In genomic region chr3:25789596-25790556, GRCh38 we compare ENCODE assay signal across 8 cellular contexts. TPM values are rescaled to one million over a fixed set of nuclear protein-coding genes. Genes with fewer than 3 reads are reported as not detected.
A peak's percentile ranks its signal among the peaks of the same experiment; 100 is the strongest.
DNase-seq lines count a peak whose midpoint lies in the region; ATAC-seq and TF ChIP-seq lines count a peak whose summit lies in the region.

TSS of gene OXSM (plus strand) at chr3:25790090. CDS start at chr3:25791021, 931 bp downstream.

- ATAC-seq in HG02623 (IDR thresholded peaks at IDR 0.05; ENCODE audit: unreplicated experiment) (peak; percentile 90), thoracic aorta (ENCODE audit: insufficient number of reproducible peaks, low FRiP score, low read depth) (peak; percentile 95)
- ATAC-seq in activated naive CD4-positive, alpha-beta T cell treated with anti-CD3 and anti-CD28 coated beads, Interleukin-2, amount 50 U/mL, for 72 hours: peak; percentile 91 to 97

- H3K4me2 ChIP-seq in osteoblast (ENCODE audit: insufficient read depth, low read length): peak within 1 kb of the TSS; percentile 95

- peak within 1 kb of the TSS; percentile 98 to 99 for H3K27ac Mint-ChIP-seq in activated naive CD4-positive, alpha-beta T cell treated with anti-CD3 and anti-CD28 coated beads, Interleukin-2, amount 50 U/mL, for 72 hours

- intact Hi-C loops in head of caudate nucleus (cut with DNase I): loop anchor here (10.0 kb wide), 1 partner anchor 65 kb away; no protein-coding TSS in a partner anchor

- no peaks in the 10 kb centered on the region for H3K9me3 ChIP-seq in osteoblast (ENCODE audit: low read depth, low read length)
- no peaks in the 10 kb centered on the region for H3K9me3 ChIP-seq in thoracic aorta

- DNase-seq in GM10266 (ENCODE audit: extremely low spot score): peak; percentile 85
- DNase-seq in NCI-H1105 (lab: John Stamatoyannopoulos, UW): peak; percentile 75
- DNase-seq in SKM-1 treated with dmso at 0.1 percent for 144 hours (lab: John Stamatoyannopoulos, UW; ENCODE audit: unreplicated experiment): peak; percentile 89
- DNase-seq in activated naive CD4-positive, alpha-beta T cell treated with anti-CD3 and anti-CD28 coated beads, Interleukin-2, amount 50 U/mL, for 72 hours (ENCODE audit: low spot score in 2 of 2): peak; percentile 87 to 93
- peak; percentile 64 to 93 (median 84) for DNase-seq in head of caudate nucleus
- peak; percentile 89 for DNase-seq in osteoblast (ENCODE audit: insufficient read length, low spot score, missing footprints)
- peak; percentile 69 for DNase-seq in thoracic aorta (ENCODE audit: low spot score)

- H3K79me2 ChIP-seq in osteoblast (ENCODE audit: insufficient read depth, low read length): peaks cover 13% of the 10 kb centered on the region

- H3K36me3 Mint-ChIP-seq in activated naive CD4-positive, alpha-beta T cell treated with anti-CD3 and anti-CD28 coated beads, Interleukin-2, amount 50 U/mL, for 72 hours: peaks cover 21 to 26% of the 10 kb centered on the region in 2 donors

- TF ChIP-seq CTCF in GM10266 (IDR thresholded peaks at IDR 0.05; ENCODE audit: control insufficient read depth, insufficient read depth, low read depth, missing control alignments) (no peak), osteoblast (IDR thresholded peaks at IDR 0.05; ENCODE audit: extremely low read depth, low read depth, low read length) (no peak), thoracic aorta (IDR thresholded peaks at IDR 0.05) (no peak)

- no peaks in the 10 kb centered on the region for H4K20me1 ChIP-seq in osteoblast (ENCODE audit: insufficient read depth, low read length)

- H3K27me3 ChIP-seq in osteoblast (ENCODE audit: insufficient read depth, low read length): no peaks in the 10 kb centered on the region
- no peaks in the 10 kb centered on the region for H3K27me3 ChIP-seq in thoracic aorta (replicated peaks; ENCODE audit: insufficient read depth)

- H3K36me3 ChIP-seq in osteoblast (ENCODE audit: insufficient read depth, low read length) (peaks cover 4% of the 10 kb centered on the region), thoracic aorta (no peaks in the 10 kb centered on the region)

- peak within 1 kb of the TSS; percentile 94 for H2AFZ ChIP-seq in osteoblast (ENCODE audit: low read length)

- H3K27ac ChIP-seq in osteoblast (ENCODE audit: low read depth, low read length) (peak within 1 kb of the TSS; percentile 93), thoracic aorta (peak within 1 kb of the TSS; percentile 69 to 85)

- H3K4me3 ChIP-seq in osteoblast (ENCODE audit: insufficient read depth, low read length): peak within 1 kb of the TSS; percentile 80
- peak within 1 kb of the TSS; percentile 83 for H3K4me3 ChIP-seq in thoracic aorta

- peaks cover 14% of the 10 kb centered on the region for H3K4me1 ChIP-seq in osteoblast (ENCODE audit: insufficient read depth, low read length)
- peaks cover 10 to 15% of the 10 kb centered on the region in 2 donors for H3K4me1 ChIP-seq in thoracic aorta (ENCODE audit: control insufficient read depth in 1 of 2, low read depth in 2 of 2)

- H3K9me3 Mint-ChIP-seq in activated naive CD4-positive, alpha-beta T cell treated with anti-CD3 and anti-CD28 coated beads, Interleukin-2, amount 50 U/mL, for 72 hours: no peaks in the 10 kb centered on the region

RNA-seq across cellular contexts. Expression of gene OXSM, which starts in this region (rescaled TPM):
- total RNA-seq in activated naive CD4-positive, alpha-beta T cell treated with anti-CD3 and anti-CD28 coated beads, Interleukin-2, amount 50 U/mL, for 72 hours: 10 to 100 TPM; 10.0 to 19.3 TPM
- total RNA-seq in osteoblast (10.9 and 11.2 TPM in 2 replicates), thoracic aorta (1 to 10 TPM; 3.8 to 8.4 TPM)

Comparison
In these comparisons a context has a peak if more than half of its experiments do, and no peak if none do; other contexts are left out.
1. Peak in every context shown above with its lines: DNase-seq, ATAC-seq, H3K4me3 ChIP-seq and H3K27ac ChIP-seq.